7 cellular contexts compared by ENCODE assay signal in the genomic region with DNA sequence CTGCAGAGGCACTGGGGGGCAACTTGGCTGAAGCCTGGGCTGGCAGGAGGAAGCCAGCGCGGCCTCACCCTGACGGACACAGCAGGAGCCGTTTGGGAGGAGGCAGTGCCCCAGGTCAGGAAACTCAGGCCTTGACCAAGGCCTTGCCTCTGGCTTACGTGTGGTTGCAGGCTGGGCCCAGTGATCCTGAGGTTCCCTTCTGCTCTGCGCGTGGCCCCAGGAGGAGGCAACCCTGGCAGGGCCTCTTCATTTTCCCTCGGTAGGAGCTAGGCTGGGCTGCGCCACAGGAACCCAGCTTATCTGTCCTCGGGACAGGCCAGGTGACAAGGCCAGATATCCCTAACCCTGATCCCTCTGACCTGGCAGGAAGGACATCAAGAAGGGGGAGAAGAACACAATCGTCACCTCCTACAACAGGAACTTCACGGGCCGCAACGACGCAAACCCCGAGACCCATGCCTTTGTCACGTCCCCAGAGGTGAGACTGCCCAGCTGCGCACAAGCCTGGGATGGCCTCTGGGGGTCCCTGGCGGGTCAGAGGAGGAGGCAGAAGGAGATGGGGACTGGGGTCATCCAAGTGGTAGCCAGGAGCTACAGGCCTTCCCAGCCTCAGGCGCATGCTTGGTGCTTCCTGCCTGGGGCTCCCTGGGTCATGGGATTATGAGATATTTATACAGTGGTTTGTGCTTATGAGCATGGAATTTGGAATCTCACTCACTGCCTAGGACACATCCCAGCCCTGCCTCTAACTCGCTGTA. TPM values are rescaled to one million over a fixed set of nuclear protein-coding genes. Genes with fewer than 3 reads are reported as not detected.
DNase-seq lines count a peak whose midpoint lies in the region; ATAC-seq and TF ChIP-seq lines count a peak whose summit lies in the region.

No MANE protein-coding gene starts in this region.

- no peak for TF ChIP-seq POLR2A in thyroid gland (IDR thresholded peaks at IDR 0.05)

- H3K9me2 ChIP-seq in Karpas-422 (replicated peaks; ENCODE audit: insufficient read depth, low read length), result no peaks in the 10 kb centered on the region

- H3K4me1 ChIP-seq in Karpas-422 (ENCODE audit: low read length) (peaks cover 15% of the 10 kb centered on the region), lung (ENCODE audit: control insufficient read depth in 2 of 2, insufficient read depth in 2 of 2, low read length in 2 of 2) (peaks cover 0 to 7% of the 10 kb centered on the region in 2 donors), thyroid gland (peaks cover 3 to 21% of the 10 kb centered on the region in 2 donors)

- H3K4me3 ChIP-seq in Karpas-422 (ENCODE audit: low read length) (no peak overlapping the region), lung (no peak overlapping the region), thyroid gland (replicated peaks in 1 of 3) (no peak overlapping the region)

- H3K36me3 ChIP-seq in Karpas-422 (ENCODE audit: insufficient read depth, low read length), result peaks cover 16% of the 10 kb centered on the region
- H3K36me3 ChIP-seq in lung (ENCODE audit: control insufficient read depth in 2 of 2, insufficient read depth in 2 of 2, low read length in 2 of 2), result peaks cover 0 to 53% of the 10 kb centered on the region in 2 donors
- peaks cover 34 to 38% of the 10 kb centered on the region in 2 donors for H3K36me3 ChIP-seq in thyroid gland

- no peaks in the 10 kb centered on the region for H3K79me2 ChIP-seq in Karpas-422 (ENCODE audit: low read length)

- H3K4me2 ChIP-seq in Karpas-422 (ENCODE audit: low read depth, low read length, poor library complexity, severe bottlenecking), result no peak overlapping the region

- no peak overlapping the region for H3K27ac ChIP-seq in Karpas-422 (ENCODE audit: low read length)
- peak overlapping the region; percentile 68 for H3K27ac ChIP-seq in caudate nucleus (ENCODE audit: low read depth, low read length)
- peak overlapping the region; percentile 54 to 82 for H3K27ac ChIP-seq in lung (ENCODE audit: low read depth in 1 of 2, low read length in 1 of 2)
- peak overlapping the region; percentile 51 to 84 (median 53) for H3K27ac ChIP-seq in thyroid gland

- WGBS in lung, 2 donors, result 75 to 77% methylated on average over 21 of the region's 21 CpGs
- 69 to 86% methylated on average over 17 to 18 of the region's 21 CpGs for WGBS in thyroid gland, 2 donors

- peak; percentile 42 for DNase-seq in Karpas-422
- DNase-seq in caudate nucleus (lab: John Stamatoyannopoulos, UW), result no peak
- DNase-seq in lung (ENCODE audit: low spot score), result no peak
- DNase-seq in thyroid gland, result no peak

- TF ChIP-seq CTCF in lung (IDR thresholded peaks at IDR 0.05; ENCODE audit: control extremely low read depth, extremely low read depth) (no peak), thyroid gland (IDR thresholded peaks at IDR 0.05) (no peak)

- no peak overlapping the region for H2AFZ ChIP-seq in Karpas-422 (ENCODE audit: low read length)

- no peak overlapping the region for H3K9ac ChIP-seq in Karpas-422 (ENCODE audit: low read length)

- H3K27me3 ChIP-seq in Karpas-422 (ENCODE audit: low read length), result no peaks in the 10 kb centered on the region
- H3K27me3 ChIP-seq in lung (ENCODE audit: control insufficient read depth, insufficient read depth), result no peaks in the 10 kb centered on the region
- no peaks in the 10 kb centered on the region for H3K27me3 ChIP-seq in thyroid gland

- peak; percentile 3 for ATAC-seq in lung (ENCODE audit: insufficient read depth, low FRiP score)
- ATAC-seq in HG03457 (IDR thresholded peaks at IDR 0.05; ENCODE audit: unreplicated experiment), result no peak
- ATAC-seq in GM18517 (IDR thresholded peaks at IDR 0.05; ENCODE audit: unreplicated experiment), result no peak
- ATAC-seq in HG02840 (IDR thresholded peaks at IDR 0.05; ENCODE audit: low FRiP score, unreplicated experiment), result no peak

- H4K20me1 ChIP-seq in Karpas-422 (ENCODE audit: insufficient read depth, low read depth, low read length), result 0 out of 2 replicates have a peak, but pooled peaks cover 7% of the 10 kb centered on the region

- intact Hi-C loops in thyroid gland (cut with DNase I), result no loop called here

- no peaks in the 10 kb centered on the region for H3K9me3 ChIP-seq in Karpas-422 (ENCODE audit: low read length)
- H3K9me3 ChIP-seq in lung (ENCODE audit: control insufficient read depth in 2 of 2, insufficient read depth in 1 of 2, low read length in 1 of 2), result no peaks in the 10 kb centered on the region
- H3K9me3 ChIP-seq in thyroid gland, result no peaks in the 10 kb centered on the region

RNA-seq across cellular contexts. Expression of a gene that starts 20.6 kb away (rescaled TPM):
- total RNA-seq in Karpas-422 (2014; rRNA removed; shearing (Covaris generic); ENCODE audit: low replicate concordance), result 13.2 and 17.1 TPM in 2 replicates
- total RNA-seq in lung (10 to 100 TPM; 12.1 to 65.9 TPM), thyroid gland (10 to 100 TPM; 20.6 to 27.3 (median 25.3) TPM)
- polyA plus RNA-seq in lung, result 10 to 100 TPM; 31.0 to 48.6 TPM

RNA-seq across cellular contexts. Expression of a gene that starts 37.2 kb away (rescaled TPM):
- not detected in 2 replicates for total RNA-seq in Karpas-422 (2014; rRNA removed; shearing (Covaris generic); ENCODE audit: low replicate concordance)
- total RNA-seq in lung, result 1 to 10 TPM; 1.4 to 8.1 TPM
- polyA plus RNA-seq in lung, result 1 to 10 TPM; 3.3 to 5.6 TPM
- total RNA-seq in thyroid gland, result 1 to 10 TPM in 2 of 4 donors, under 1 TPM in 2; 0.54 to 1.2 (median 0.97) TPM

RNA-seq across cellular contexts. Expression of a gene that starts 54.7 kb away (rescaled TPM):
- total RNA-seq in Karpas-422 (2014; rRNA removed; shearing (Covaris generic); ENCODE audit: low replicate concordance), result 67.7 and 102 TPM in 2 replicates
- 100 to 1,000 TPM in 1 of 2 donors, 10 to 100 TPM in 1; 57.8 to 101 TPM for total RNA-seq in lung
- polyA plus RNA-seq in lung, result 10 to 100 TPM; 34.1 to 67.1 TPM
- 100 to 1,000 TPM in 3 of 4 donors, 10 to 100 TPM in 1; 81.3 to 205 (median 135) TPM for total RNA-seq in thyroid gland

RNA-seq across cellular contexts. Expression of a gene that starts 55.2 kb away (rescaled TPM):
- 43.2 and 90.3 TPM in 2 replicates for total RNA-seq in Karpas-422 (2014; rRNA removed; shearing (Covaris generic); ENCODE audit: low replicate concordance)
- total RNA-seq in lung, result 10 to 100 TPM; 28.9 to 33.9 TPM
- polyA plus RNA-seq in lung, result 10 to 100 TPM; 46.2 to 89.6 TPM
- total RNA-seq in thyroid gland, result 10 to 100 TPM; 22.4 to 58.3 (median 39.4) TPM
